Comparison of ENCODE assay signal across 8 cellular contexts in genomic region chr11:83827940-83828554, GRCh38.
DNase-seq lines count a peak whose midpoint lies in the region; ATAC-seq and TF ChIP-seq lines count a peak whose summit lies in the region.

No MANE protein-coding gene starts in this region.

- ATAC-seq in GM21825 (IDR thresholded peaks at IDR 0.05; ENCODE audit: unreplicated experiment), result peak; percentile 84

- TF ChIP-seq CTCF in GM12872 (IDR thresholded peaks at IDR 0.05; ENCODE audit: insufficient read depth, low read depth, low read length), result peak; percentile 59; the same call in 2 of the 3 replicates
- TF ChIP-seq CTCF in LNCAP (IDR thresholded peaks at IDR 0.05), result peak; percentile 71

- DNase-seq in SKM-1 (lab: John Stamatoyannopoulos, UW; ENCODE audit: unreplicated experiment), result peak; percentile 50
- peak; percentile 25 for DNase-seq in germinal center (ENCODE audit: low spot score)
- peak; percentile 44 for DNase-seq in smooth muscle cell of the brain vasculature (ENCODE audit: low read depth, low spot score)
- DNase-seq in DMS79 (lab: John Stamatoyannopoulos, UW), result no peak
- no peak for DNase-seq in stimulated activated CD4-positive, alpha-beta T cell treated with anti-CD3 and anti-CD28 coated beads, Interleukin-1b, Interleukin-23, amount 100 ng/mL, for 48 hours

Comparison
In these comparisons a context has a peak if more than half of its experiments do, and no peak if none do; other contexts are left out.
1. DNase-seq: peak in SKM-1 (single experiment), germinal center (single experiment) and smooth muscle cell of the brain vasculature (single experiment); none in DMS79 (single experiment) and stimulated activated CD4-positive, alpha-beta T cell treated with anti-CD3 and anti-CD28 coated beads, Interleukin-1b, Interleukin-23, amount 100 ng/mL, for 48 hours (single experiment).